ENCODE assay signal across 23 cellular contexts in genomic region chr3:185528481-185529009, GRCh38. TPM values are rescaled to one million over a fixed set of nuclear protein-coding genes. Genes with fewer than 3 reads are reported as not detected.
"Had no signal": no experiment of that assay in that cellular context is flagged by ENCODE, and none has a peak within 500 bp of the region (broad histone marks: within the 10 kb centered on the region; RNA-seq: fewer than 3 reads in every experiment).

No MANE protein-coding gene starts in this region.

- ATAC-seq: gastrocnemius medialis; left lung; lower lobe of right lung; natural killer cell treated with Interleukin-12 subunit alpha and Interleukin-12 subunit beta and Interleukin-15 and Interleukin-18, amount 100 ng/mL, for 72 hours had no signal

- H3K4me1 Mint-ChIP-seq: activated CD4-positive, alpha-beta memory T cell treated with anti-CD3 and anti-CD28 coated beads, Interleukin-2, amount 10 ng/mL, durations not matched to agents 7 days and 5 days; activated CD4-positive, alpha-beta T cell treated with anti-CD3 and anti-CD28 coated beads, Interleukin-2, amount 10 ng/mL, durations not matched to agents 7 days and 5 days; activated naive CD4-positive, alpha-beta T cell treated with anti-CD3 and anti-CD28 coated beads, Interleukin-2, amount 50 U/mL, for 24 hours; central memory CD8-positive, alpha-beta T cell had no signal

- H3K27ac Mint-ChIP-seq: activated CD4-positive, alpha-beta memory T cell treated with anti-CD3 and anti-CD28 coated beads, Interleukin-2, amount 10 ng/mL, durations not matched to agents 7 days and 5 days; activated CD4-positive, alpha-beta T cell treated with anti-CD3 and anti-CD28 coated beads, Interleukin-2, amount 10 ng/mL, durations not matched to agents 7 days and 5 days; activated naive CD4-positive, alpha-beta T cell treated with anti-CD3 and anti-CD28 coated beads, Interleukin-2, amount 50 U/mL, for 24 hours; activated T-helper 2 cell treated with anti-CD3 and anti-CD28 coated beads, Interferon-gamma antibody, Interleukin-2, Interleukin-4, amounts not matched to agents 10 μg/mL and 5 μg/mL and 100 μg/mL, durations not matched to agents 14 hours and 24 hours and 36 hours; natural killer cell treated with Interleukin-12 subunit alpha and Interleukin-12 subunit beta and Interleukin-15 and Interleukin-18, amount 100 ng/mL, for 72 hours; T-helper 2 cell treated with Interferon-gamma antibody and Interleukin-4, amounts not matched to agents 5 μg/mL and 100 μg/mL, for 36 hours had no signal

- H3K4me3 Mint-ChIP-seq: activated CD4-positive, alpha-beta memory T cell treated with anti-CD3 and anti-CD28 coated beads, Interleukin-2, amount 10 ng/mL, durations not matched to agents 7 days and 5 days; activated CD4-positive, alpha-beta T cell treated with anti-CD3 and anti-CD28 coated beads, Interleukin-2, amount 10 ng/mL, durations not matched to agents 7 days and 5 days; activated naive CD4-positive, alpha-beta T cell treated with anti-CD3 and anti-CD28 coated beads, Interleukin-2, amount 50 U/mL, for 24 hours; central memory CD8-positive, alpha-beta T cell; natural killer cell treated with Interleukin-12 subunit alpha and Interleukin-12 subunit beta and Interleukin-15 and Interleukin-18, amount 100 ng/mL, for 72 hours; T-helper 2 cell treated with Interferon-gamma antibody and Interleukin-4, amounts not matched to agents 5 μg/mL and 100 μg/mL, for 36 hours had no signal

- FAIRE-seq: bronchial epithelial cell, colon, islet of Langerhans had no signal

- H3K36me3 Mint-ChIP-seq: activated naive CD4-positive, alpha-beta T cell treated with anti-CD3 and anti-CD28 coated beads, Interleukin-2, amount 50 U/mL, for 24 hours; natural killer cell treated with Interleukin-12 subunit alpha and Interleukin-12 subunit beta and Interleukin-15 and Interleukin-18, amount 100 ng/mL, for 72 hours had no signal

- DNase-seq: activated CD4-positive, alpha-beta memory T cell treated with anti-CD3 and anti-CD28 coated beads, Interleukin-2, amount 10 ng/mL, durations not matched to agents 7 days and 5 days; activated CD4-positive, alpha-beta T cell treated with anti-CD3 and anti-CD28 coated beads, Interleukin-2, amount 10 ng/mL, durations not matched to agents 7 days and 5 days; activated CD4-positive, CD25-positive, alpha-beta regulatory T cell treated with anti-CD3 and anti-CD28 coated beads, Interleukin-2, amount 50 U/mL, for 72 hours; activated T-cell treated with anti-CD3 and anti-CD28 coated beads, Interleukin-2, amount 50 U/mL, for 48 hours; dermis blood vessel endothelial cell; effector CD4-positive, alpha-beta T cell; gastrocnemius medialis; glutamatergic neuron; left lung; lower lobe of right lung; mesenchymal stem cell; stimulated activated CD4-positive, alpha-beta T cell treated with anti-CD3 and anti-CD28 coated beads, Interleukin-15, amount 100 ng/mL, for 24 hours; stimulated activated CD4-positive, alpha-beta T cell treated with anti-CD3 and anti-CD28 coated beads, Interleukin-2, amount 100 ng/mL, for 24 hours; stimulated activated naive CD4-positive, alpha-beta T cell had no signal

- H3K9me3 Mint-ChIP-seq: activated CD4-positive, alpha-beta memory T cell treated with anti-CD3 and anti-CD28 coated beads, Interleukin-2, amount 10 ng/mL, durations not matched to agents 7 days and 5 days; activated CD4-positive, alpha-beta T cell treated with anti-CD3 and anti-CD28 coated beads, Interleukin-2, amount 10 ng/mL, durations not matched to agents 7 days and 5 days; activated naive CD4-positive, alpha-beta T cell treated with anti-CD3 and anti-CD28 coated beads, Interleukin-2, amount 50 U/mL, for 24 hours; activated T-helper 2 cell treated with anti-CD3 and anti-CD28 coated beads, Interferon-gamma antibody, Interleukin-2, Interleukin-4, amounts not matched to agents 10 μg/mL and 5 μg/mL and 100 μg/mL, durations not matched to agents 14 hours and 24 hours and 36 hours; central memory CD8-positive, alpha-beta T cell; natural killer cell treated with Interleukin-12 subunit alpha and Interleukin-12 subunit beta and Interleukin-15 and Interleukin-18, amount 100 ng/mL, for 72 hours; T-helper 2 cell treated with Interferon-gamma antibody and Interleukin-4, amounts not matched to agents 5 μg/mL and 100 μg/mL, for 36 hours had no signal

RNA-seq across cellular contexts. Expression of gene LIPH, which starts 23.8 kb away (rescaled TPM):
- total RNA-seq: activated CD4-positive, alpha-beta memory T cell treated with anti-CD3 and anti-CD28 coated beads, Interleukin-2, amount 10 ng/mL, durations not matched to agents 7 days and 5 days; activated CD4-positive, alpha-beta T cell treated with anti-CD3 and anti-CD28 coated beads, Interleukin-2, amount 10 ng/mL, durations not matched to agents 7 days and 5 days; activated T-helper 2 cell treated with anti-CD3 and anti-CD28 coated beads, Interferon-gamma antibody, Interleukin-2, Interleukin-4, amounts not matched to agents 10 μg/mL and 5 μg/mL and 100 μg/mL, durations not matched to agents 14 hours and 24 hours and 36 hours; dermis blood vessel endothelial cell; natural killer cell treated with Interleukin-12 subunit alpha and Interleukin-12 subunit beta and Interleukin-15 and Interleukin-18, amount 100 ng/mL, for 72 hours; temporal lobe had no signal
